1 cellular context compared by ENCODE assay signal in genomic region chr12:76032043-76032981, GRCh38.
TF ChIP-seq lines count a peak whose summit lies in the region.

No MANE protein-coding gene starts in this region.

TF ChIP-seq in HepG2, 621 proteins besides CTCF, POLR2A, EP300 and RAD21 (continued from another document and continues in another):
- TF ChIP-seq, protein P1, sequence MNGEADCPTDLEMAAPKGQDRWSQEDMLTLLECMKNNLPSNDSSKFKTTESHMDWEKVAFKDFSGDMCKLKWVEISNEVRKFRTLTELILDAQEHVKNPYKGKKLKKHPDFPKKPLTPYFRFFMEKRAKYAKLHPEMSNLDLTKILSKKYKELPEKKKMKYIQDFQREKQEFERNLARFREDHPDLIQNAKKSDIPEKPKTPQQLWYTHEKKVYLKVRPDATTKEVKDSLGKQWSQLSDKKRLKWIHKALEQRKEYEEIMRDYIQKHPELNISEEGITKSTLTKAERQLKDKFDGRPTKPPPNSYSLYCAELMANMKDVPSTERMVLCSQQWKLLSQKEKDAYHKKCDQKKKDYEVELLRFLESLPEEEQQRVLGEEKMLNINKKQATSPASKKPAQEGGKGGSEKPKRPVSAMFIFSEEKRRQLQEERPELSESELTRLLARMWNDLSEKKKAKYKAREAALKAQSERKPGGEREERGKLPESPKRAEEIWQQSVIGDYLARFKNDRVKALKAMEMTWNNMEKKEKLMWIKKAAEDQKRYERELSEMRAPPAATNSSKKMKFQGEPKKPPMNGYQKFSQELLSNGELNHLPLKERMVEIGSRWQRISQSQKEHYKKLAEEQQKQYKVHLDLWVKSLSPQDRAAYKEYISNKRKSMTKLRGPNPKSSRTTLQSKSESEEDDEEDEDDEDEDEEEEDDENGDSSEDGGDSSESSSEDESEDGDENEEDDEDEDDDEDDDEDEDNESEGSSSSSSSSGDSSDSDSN (CRISPR knock-in tag; IDR thresholded peaks at IDR 0.05): no peak
- no peak; the same call in 1 of the 2 replicates for TF ChIP-seq ZNF331 (CRISPR knock-in tag; IDR thresholded peaks at IDR 0.05)
- TF ChIP-seq SAFB2 (CRISPR knock-in tag; IDR thresholded peaks at IDR 0.05; ENCODE audit: borderline replicate concordance, low read depth): no peak
- TF ChIP-seq SIX1 (CRISPR knock-in tag; IDR thresholded peaks at IDR 0.05; ENCODE audit: borderline replicate concordance): peak; percentile 14; the same call in 1 of the 2 replicates
- TF ChIP-seq SATB2 (CRISPR knock-in tag; IDR thresholded peaks at IDR 0.05): no peak
- no peak for TF ChIP-seq NFE2 (CRISPR knock-in tag; IDR thresholded peaks at IDR 0.05)
- TF ChIP-seq ZNF251 (CRISPR knock-in tag; IDR thresholded peaks at IDR 0.05): no peak
- no peak for TF ChIP-seq HNRNPLL (IDR thresholded peaks at IDR 0.05; ENCODE audit: low read depth, low read length, poor library complexity, severe bottlenecking)
- TF ChIP-seq MIER3 (CRISPR knock-in tag; IDR thresholded peaks at IDR 0.05; ENCODE audit: borderline replicate concordance): no peak
- TF ChIP-seq FOXA1 (IDR thresholded peaks at IDR 0.05): no peak
- TF ChIP-seq FOXA1 (CRISPR knock-in tag; IDR thresholded peaks at IDR 0.05): peak; percentile 71
- TF ChIP-seq HDAC2 (CRISPR knock-in tag; IDR thresholded peaks at IDR 0.05): peak; percentile 56; the same call in 1 of the 2 replicates
- TF ChIP-seq U2AF2 (IDR thresholded peaks at IDR 0.05; ENCODE audit: low read depth, low read length): no peak
- TF ChIP-seq ZNF841 (CRISPR knock-in tag; IDR thresholded peaks at IDR 0.05; ENCODE audit: borderline replicate concordance): no peak
- TF ChIP-seq, protein P2, sequence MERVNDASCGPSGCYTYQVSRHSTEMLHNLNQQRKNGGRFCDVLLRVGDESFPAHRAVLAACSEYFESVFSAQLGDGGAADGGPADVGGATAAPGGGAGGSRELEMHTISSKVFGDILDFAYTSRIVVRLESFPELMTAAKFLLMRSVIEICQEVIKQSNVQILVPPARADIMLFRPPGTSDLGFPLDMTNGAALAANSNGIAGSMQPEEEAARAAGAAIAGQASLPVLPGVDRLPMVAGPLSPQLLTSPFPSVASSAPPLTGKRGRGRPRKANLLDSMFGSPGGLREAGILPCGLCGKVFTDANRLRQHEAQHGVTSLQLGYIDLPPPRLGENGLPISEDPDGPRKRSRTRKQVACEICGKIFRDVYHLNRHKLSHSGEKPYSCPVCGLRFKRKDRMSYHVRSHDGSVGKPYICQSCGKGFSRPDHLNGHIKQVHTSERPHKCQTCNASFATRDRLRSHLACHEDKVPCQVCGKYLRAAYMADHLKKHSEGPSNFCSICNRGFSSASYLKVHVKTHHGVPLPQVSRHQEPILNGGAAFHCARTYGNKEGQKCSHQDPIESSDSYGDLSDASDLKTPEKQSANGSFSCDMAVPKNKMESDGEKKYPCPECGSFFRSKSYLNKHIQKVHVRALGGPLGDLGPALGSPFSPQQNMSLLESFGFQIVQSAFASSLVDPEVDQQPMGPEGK (CRISPR knock-in tag; IDR thresholded peaks at IDR 0.05): peak; percentile 38; the same call in 1 of the 2 replicates
- TF ChIP-seq ZNF703 (CRISPR knock-in tag; IDR thresholded peaks at IDR 0.05; ENCODE audit: borderline replicate concordance): no peak
- TF ChIP-seq TBP (CRISPR knock-in tag; IDR thresholded peaks at IDR 0.05): no peak
- TF ChIP-seq ARID4A (CRISPR knock-in tag; IDR thresholded peaks at IDR 0.05; ENCODE audit: borderline replicate concordance): no peak
- TF ChIP-seq HDAC6 (IDR thresholded peaks at IDR 0.05; ENCODE audit: low read depth, low read length): no peak
- no peak for TF ChIP-seq ZNF230 (CRISPR knock-in tag; IDR thresholded peaks at IDR 0.05)
- no peak for TF ChIP-seq ZNF12 (CRISPR knock-in tag; IDR thresholded peaks at IDR 0.05)
- TF ChIP-seq ZNF746 (CRISPR knock-in tag; IDR thresholded peaks at IDR 0.05): no peak
- TF ChIP-seq ZNF607 (CRISPR knock-in tag; IDR thresholded peaks at IDR 0.05; ENCODE audit: borderline replicate concordance): no peak
- no peak; the same call in 1 of the 2 replicates for TF ChIP-seq WIZ (CRISPR knock-in tag; IDR thresholded peaks at IDR 0.05)
- TF ChIP-seq ZBTB42 (CRISPR knock-in tag; IDR thresholded peaks at IDR 0.05): 0 out of 2 replicates have a peak, but pooled peaks have one; percentile 0
- TF ChIP-seq ARNT2 (CRISPR knock-in tag; IDR thresholded peaks at IDR 0.05; ENCODE audit: low read depth): no peak
- peak; percentile 11; the same call in 1 of the 2 replicates for TF ChIP-seq ZNF761 (CRISPR knock-in tag; conservative IDR thresholded peaks at IDR 0.05)
- no peak for TF ChIP-seq ZBTB40 (IDR thresholded peaks at IDR 0.05)
- TF ChIP-seq ZBTB40 (CRISPR knock-in tag; IDR thresholded peaks at IDR 0.05): no peak; the same call in 1 of the 2 replicates
- TF ChIP-seq NFATC3 (CRISPR knock-in tag; IDR thresholded peaks at IDR 0.05): no peak
- no peak for TF ChIP-seq THAP7 (CRISPR knock-in tag; IDR thresholded peaks at IDR 0.05)
- TF ChIP-seq ZNF543 (CRISPR knock-in tag; IDR thresholded peaks at IDR 0.05): no peak; the same call in 1 of the 2 replicates
- TF ChIP-seq ZNF615 (CRISPR knock-in tag; IDR thresholded peaks at IDR 0.05; ENCODE audit: borderline replicate concordance): 0 out of 2 replicates have a peak, but pooled peaks have one; percentile 10
